2 cellular contexts compared by ENCODE assay signal in the genomic region with DNA sequence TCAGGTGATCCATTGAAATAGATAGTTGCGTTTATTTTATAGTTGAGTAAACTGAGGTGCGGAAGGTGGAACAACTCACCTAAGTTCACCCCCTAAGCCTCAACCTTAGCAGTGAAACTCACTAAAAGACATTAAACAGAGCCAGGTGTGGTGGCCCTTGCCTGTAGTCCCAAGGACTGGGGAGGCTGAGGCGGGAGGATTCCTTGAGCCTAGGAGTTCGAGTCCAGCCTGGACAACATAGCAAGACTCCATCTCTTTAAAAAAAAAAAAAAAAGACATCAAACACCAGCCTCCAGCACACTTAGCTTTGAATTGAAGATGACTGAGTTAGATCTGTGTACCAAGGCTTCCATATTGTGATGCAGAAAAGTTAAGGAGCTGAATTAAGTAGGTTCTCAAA.
TF ChIP-seq lines count a peak whose summit lies in the region.

No MANE protein-coding gene starts in this region.

TF ChIP-seq in SK-N-SH, 30 proteins besides CTCF, POLR2A, EP300 and RAD21 (continued from another document):
- TF ChIP-seq, protein P1, sequence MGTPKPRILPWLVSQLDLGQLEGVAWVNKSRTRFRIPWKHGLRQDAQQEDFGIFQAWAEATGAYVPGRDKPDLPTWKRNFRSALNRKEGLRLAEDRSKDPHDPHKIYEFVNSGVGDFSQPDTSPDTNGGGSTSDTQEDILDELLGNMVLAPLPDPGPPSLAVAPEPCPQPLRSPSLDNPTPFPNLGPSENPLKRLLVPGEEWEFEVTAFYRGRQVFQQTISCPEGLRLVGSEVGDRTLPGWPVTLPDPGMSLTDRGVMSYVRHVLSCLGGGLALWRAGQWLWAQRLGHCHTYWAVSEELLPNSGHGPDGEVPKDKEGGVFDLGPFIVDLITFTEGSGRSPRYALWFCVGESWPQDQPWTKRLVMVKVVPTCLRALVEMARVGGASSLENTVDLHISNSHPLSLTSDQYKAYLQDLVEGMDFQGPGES (IDR thresholded peaks at IDR 0.05; ENCODE audit: low read depth, low read length): no peak
- no peak for TF ChIP-seq SMC3 (IDR thresholded peaks at IDR 0.05; ENCODE audit: low read depth, low read length)
- TF ChIP-seq, protein P2, sequence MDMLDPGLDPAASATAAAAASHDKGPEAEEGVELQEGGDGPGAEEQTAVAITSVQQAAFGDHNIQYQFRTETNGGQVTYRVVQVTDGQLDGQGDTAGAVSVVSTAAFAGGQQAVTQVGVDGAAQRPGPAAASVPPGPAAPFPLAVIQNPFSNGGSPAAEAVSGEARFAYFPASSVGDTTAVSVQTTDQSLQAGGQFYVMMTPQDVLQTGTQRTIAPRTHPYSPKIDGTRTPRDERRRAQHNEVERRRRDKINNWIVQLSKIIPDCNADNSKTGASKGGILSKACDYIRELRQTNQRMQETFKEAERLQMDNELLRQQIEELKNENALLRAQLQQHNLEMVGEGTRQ (IDR thresholded peaks at IDR 0.05; ENCODE audit: borderline replicate concordance, low read depth, low read length): no peak

TF ChIP-seq in SK-N-SH treated with all-trans-retinoic acid at 6 μM for 48 hours, 23 proteins besides CTCF, POLR2A, EP300 and RAD21 (continued from another document):
- no peak for TF ChIP-seq ZNF8 (CRISPR knock-in tag; IDR thresholded peaks at IDR 0.05)
- TF ChIP-seq OSR1 (CRISPR knock-in tag; IDR thresholded peaks at IDR 0.05): no peak
TF ChIP-seq in SK-N-SH treated with all-trans-retinoic acid at 6 μM for 48 hours: peak in this region for 0.
